8 cellular contexts compared by ENCODE assay signal in genomic region chr11:118916842-118917388, GRCh38. TPM values are rescaled to one million over a fixed set of nuclear protein-coding genes. Genes with fewer than 3 reads are reported as not detected.
DNase-seq lines count a peak whose midpoint lies in the region; ATAC-seq, FAIRE-seq and TF ChIP-seq lines count a peak whose summit lies in the region.

No MANE protein-coding gene starts in this region.

- peak overlapping the region; percentile 99 for H3K27ac Mint-ChIP-seq in CD8-positive, alpha-beta T cell

- peaks cover 41% of the 10 kb centered on the region for H3K36me3 Mint-ChIP-seq in CD8-positive, alpha-beta T cell

- intact Hi-C loops in CD8-positive, alpha-beta T cell (cut with DNase I, micrococcal nuclease) = no loop called here
- intact Hi-C loops in esophagus squamous epithelium (cut with DNase I) = no loop called here
- intact Hi-C loops in pancreas (cut with DNase I) = no loop called here

- H3K4me3 ChIP-seq in CD8-positive, alpha-beta T cell (ENCODE audit: low read depth, low read length) = peak overlapping the region; percentile 90
- H3K4me3 ChIP-seq in esophagus squamous epithelium (peak overlapping the region in 1 of 4 donors; percentile 78), pancreas (no peak overlapping the region)

- no peaks in the 10 kb centered on the region for H3K27me3 Mint-ChIP-seq in CD8-positive, alpha-beta T cell (ENCODE audit: low read depth)

- peak overlapping the region; percentile 94 for H3K27ac ChIP-seq in CD8-positive, alpha-beta T cell (ENCODE audit: low read depth, low read length)
- H3K27ac ChIP-seq in esophagus squamous epithelium (peak overlapping the region; percentile 95 to 100 (median 98)), pancreas (peak overlapping the region; percentile 55 to 89 (median 82))

- H3K4me3 Mint-ChIP-seq in CD8-positive, alpha-beta T cell = peak overlapping the region; percentile 92

- no peaks in the 10 kb centered on the region for H3K36me3 ChIP-seq in CD8-positive, alpha-beta T cell (ENCODE audit: insufficient read depth, low read length)
- H3K36me3 ChIP-seq in esophagus squamous epithelium (no peaks in the 10 kb centered on the region), pancreas (no peaks in the 10 kb centered on the region)

- TF ChIP-seq CTCF in CD8-positive, alpha-beta T cell (IDR thresholded peaks at IDR 0.05) = no peak
- TF ChIP-seq CTCF in esophagus squamous epithelium (IDR thresholded peaks at IDR 0.05) (no peak), pancreas (IDR thresholded peaks at IDR 0.05) (no peak)

- POLR2A ChIA-PET in CD8-positive, alpha-beta T cell (lab: Charles Lee) = interaction anchor here (1.4 to 9.9 kb wide), 4 partner anchors 8 to 21 kb away, joined by 3 to 201 read pairs (median 22); partner anchors contain the start of gene BCL9L

- H3K4me1 ChIP-seq in CD8-positive, alpha-beta T cell (ENCODE audit: insufficient read depth, low read length) = peaks cover 90% of the 10 kb centered on the region
- H3K4me1 ChIP-seq in esophagus squamous epithelium (peaks cover 96 to 100% (median 100%) of the 10 kb centered on the region in 3 donors), pancreas (peaks cover 78 to 95% (median 94%) of the 10 kb centered on the region in 3 donors)

- TF ChIP-seq POLR2A in esophagus squamous epithelium (IDR thresholded peaks at IDR 0.05) = no peak

- no peaks in the 10 kb centered on the region for H3K9me3 ChIP-seq in CD8-positive, alpha-beta T cell (ENCODE audit: low read length)
- H3K9me3 ChIP-seq in esophagus squamous epithelium (no peaks in the 10 kb centered on the region), pancreas (no peaks in the 10 kb centered on the region)

- CTCF ChIA-PET in CD8-positive, alpha-beta T cell (lab: Charles Lee) = interaction anchor here (1.3 to 1.8 kb wide), 2 partner anchors 9 to 38 kb away, joined by 3 to 7 read pairs; no protein-coding TSS in a partner anchor

- no peak for ATAC-seq in CD8-positive, alpha-beta T cell
- ATAC-seq in pancreas = peak in 1 of 4 donors; percentile 38
- no peak for ATAC-seq in HG03457 (IDR thresholded peaks at IDR 0.05; ENCODE audit: unreplicated experiment)
- ATAC-seq in HG03159 (IDR thresholded peaks at IDR 0.05; ENCODE audit: unreplicated experiment) = no peak

- H3K9me3 Mint-ChIP-seq in CD8-positive, alpha-beta T cell = no peaks in the 10 kb centered on the region

- no peak for FAIRE-seq in pancreas (lab: Jason Lieb, UNC)

- peak in 2 of 7 experiments; percentile 5 to 49 for DNase-seq in CD8-positive, alpha-beta T cell
- peak; percentile 94 for DNase-seq in RPMI7951 (ENCODE audit: low read depth)
- no peak for DNase-seq in esophagus squamous epithelium (lab: John Stamatoyannopoulos, UW)
- DNase-seq in pancreas = peak in 4 of 6 donors; percentile 43 to 80 (median 58)
- no peak for DNase-seq in COLO829 (ENCODE audit: low spot score)
- DNase-seq in KG1 (lab: John Stamatoyannopoulos, UW) = no peak

- peaks cover 88% of the 10 kb centered on the region for H3K4me1 Mint-ChIP-seq in CD8-positive, alpha-beta T cell (ENCODE audit: low read depth)

- H3K27me3 ChIP-seq in CD8-positive, alpha-beta T cell (ENCODE audit: insufficient read depth, low read length) = no peaks in the 10 kb centered on the region
- H3K27me3 ChIP-seq in esophagus squamous epithelium (no peaks in the 10 kb centered on the region), pancreas (no peaks in the 10 kb centered on the region)

- WGBS in esophagus squamous epithelium, 2 donors = 8 to 30% methylated on average over 6 of the region's 8 CpGs
- 11 to 13% methylated on average over 8 of the region's 8 CpGs for WGBS in pancreas, 2 donors

RNA-seq across cellular contexts. Expression of gene BCL9L, which starts 8.8 kb away (rescaled TPM):
- total RNA-seq in CD8-positive, alpha-beta T cell = 100 to 1,000 TPM; 437 to 439 TPM
- total RNA-seq in RPMI7951 (2014; rRNA removed; shearing (Covaris generic)) = 11.1 and 13.8 TPM in 2 replicates
- total RNA-seq in esophagus squamous epithelium (10 to 100 TPM; 16.4 to 29.6 (median 18.9) TPM), pancreas (10 to 100 TPM; 15.2 to 40.8 (median 23.3) TPM)
- 10 to 100 TPM in 1 of 2 donors, 1 to 10 TPM in 1; 6.5 to 31.4 TPM for polyA plus RNA-seq in pancreas

RNA-seq across cellular contexts. Expression of gene CXCR5, which starts 33.2 kb away (rescaled TPM):
- 1 to 10 TPM; 7.6 to 8.0 TPM for total RNA-seq in CD8-positive, alpha-beta T cell
- total RNA-seq in RPMI7951 (2014; rRNA removed; shearing (Covaris generic)) = not detected in 2 replicates
- total RNA-seq in esophagus squamous epithelium (under 1 TPM in 1 of 4 donors, not detected in 3; 0.06 TPM), pancreas (under 1 TPM; 0.06 to 0.20 (median 0.12) TPM)
- polyA plus RNA-seq in pancreas = under 1 TPM; 0.11 to 0.19 TPM

RNA-seq across cellular contexts. Expression of gene UPK2, which starts 39.2 kb away (rescaled TPM):
- not detected for total RNA-seq in CD8-positive, alpha-beta T cell
- total RNA-seq in RPMI7951 (2014; rRNA removed; shearing (Covaris generic)) = not detected in 2 replicates
- total RNA-seq in esophagus squamous epithelium (under 1 TPM in 1 of 4 donors, not detected in 3; 0.57 TPM), pancreas (under 1 TPM in 1 of 6 donors, not detected in 5; 0.16 TPM)
- polyA plus RNA-seq in pancreas = under 1 TPM; 0.09 to 0.19 TPM

RNA-seq across cellular contexts. Expression of gene FOXR1, which starts 54.6 kb away (rescaled TPM):
- not detected for total RNA-seq in CD8-positive, alpha-beta T cell
- total RNA-seq in RPMI7951 (2014; rRNA removed; shearing (Covaris generic)) = not detected in 2 replicates
- not detected for total RNA-seq in esophagus squamous epithelium
- not detected for total RNA-seq in pancreas
- not detected for polyA plus RNA-seq in pancreas

Comparison
In these comparisons a context has a peak if more than half of its experiments do, and no peak if none do; other contexts are left out.
1. DNase-seq: peak in RPMI7951 (single experiment) and pancreas (4 of 6); none in esophagus squamous epithelium (single experiment), COLO829 (single experiment) and KG1 (single experiment).
2. RNA of gene BCL9L, which starts 8.8 kb away (total RNA-seq): 437 to 439 TPM in CD8-positive, alpha-beta T cell; 15.2 to 40.8 TPM in pancreas, 16.4 to 29.6 TPM in esophagus squamous epithelium and 11.1 to 13.8 TPM in RPMI7951; every median in the first group is over 10 times any median in the second.
3. Peak in every context shown above with its lines, with median percentiles within 50 percentile points of each other: H3K27ac ChIP-seq.